1 cellular context compared by ENCODE assay signal in genomic region chr7:154676422-154677073, GRCh38.
TF ChIP-seq lines count a peak whose summit lies in the region.

No MANE protein-coding gene starts in this region.

TF ChIP-seq in K562, 482 proteins besides CTCF, POLR2A, EP300 and RAD21 (continued from another document and continues in another):
- TF ChIP-seq HINFP (tag; conservative IDR thresholded peaks at IDR 0.05; ENCODE audit: low read depth) (no peak), ZNF184 (CRISPR knock-in tag; IDR thresholded peaks at IDR 0.05) (no peak), ZNF212 (CRISPR knock-in tag; IDR thresholded peaks at IDR 0.05) (no peak; the same call in 1 of the 2 replicates), CBX2 (IDR thresholded peaks at IDR 0.05; ENCODE audit: insufficient read depth, low read length, poor library complexity, severe bottlenecking) (no peak), NFE2L1 (tag; IDR thresholded peaks at IDR 0.05; ENCODE audit: borderline replicate concordance, low read depth) (no peak), HCFC1 (IDR thresholded peaks at IDR 0.05; ENCODE audit: low read depth, low read length) (no peak), FOXA1 (IDR thresholded peaks at IDR 0.05; ENCODE audit: borderline replicate concordance) (no peak), ZNF644 (tag; IDR thresholded peaks at IDR 0.05; ENCODE audit: low read depth) (no peak), ZNF431 (CRISPR knock-in tag; IDR thresholded peaks at IDR 0.05) (no peak), TRIM24 (IDR thresholded peaks at IDR 0.05) (peak; percentile 83 to 90), ZNF561 (CRISPR knock-in tag; conservative IDR thresholded peaks at IDR 0.05) (no peak), MBD2 (IDR thresholded peaks at IDR 0.05; ENCODE audit: borderline replicate concordance, low read depth) (peak; percentile 70), FOXK1 (CRISPR knock-in tag; IDR thresholded peaks at IDR 0.05; ENCODE audit: borderline replicate concordance) (peak; percentile 74; the same call in 1 of the 2 replicates), TAF15 (IDR thresholded peaks at IDR 0.05; ENCODE audit: low read depth, low read length) (no peak), ZBTB8A (IDR thresholded peaks at IDR 0.05; ENCODE audit: partially characterized antibody) (no peak), NFIC (IDR thresholded peaks at IDR 0.05) (peak; percentile 82), RFX1 (IDR thresholded peaks at IDR 0.05) (no peak), ZBTB12 (CRISPR knock-in tag; IDR thresholded peaks at IDR 0.05) (no peak), ZNF780A (CRISPR knock-in tag; IDR thresholded peaks at IDR 0.05) (no peak), DLX4 (CRISPR knock-in tag; IDR thresholded peaks at IDR 0.05) (no peak), ZNF76 (CRISPR knock-in tag; IDR thresholded peaks at IDR 0.05; ENCODE audit: borderline replicate concordance) (no peak), NFXL1 (CRISPR knock-in tag; IDR thresholded peaks at IDR 0.05) (no peak), SMAD1 (IDR thresholded peaks at IDR 0.05; ENCODE audit: low read depth, low read length, partially characterized antibody) (no peak), TEAD1 (CRISPR knock-in tag; IDR thresholded peaks at IDR 0.05) (no peak; a peak in 2 of 4 replicates), BMI1 (IDR thresholded peaks at IDR 0.05; ENCODE audit: low read length) (no peak), ZNF699 (CRISPR knock-in tag; IDR thresholded peaks at IDR 0.05; ENCODE audit: insufficient replicate concordance) (no peak), ZEB2 (IDR thresholded peaks at IDR 0.05) (peak; percentile 92), ZFX (CRISPR knock-in tag; IDR thresholded peaks at IDR 0.05) (peak; percentile 33; the same call in 1 of the 2 replicates), RCOR1 (IDR thresholded peaks at IDR 0.05; ENCODE audit: borderline replicate concordance in 1 of 2, low read depth in 2 of 2, low read length in 2 of 2) (peak in 1 of 2 experiments; percentile 3; a peak in 1 of 4 replicates), SFPQ (IDR thresholded peaks at IDR 0.05; ENCODE audit: low read depth, low read length) (no peak), ZNF165 (CRISPR knock-in tag; IDR thresholded peaks at IDR 0.05; ENCODE audit: borderline replicate concordance) (peak; percentile 84; the same call in 1 of the 2 replicates), MCM7 (IDR thresholded peaks at IDR 0.05) (no peak), HES1 (IDR thresholded peaks at IDR 0.05; ENCODE audit: low read depth) (no peak), RBFOX2 (IDR thresholded peaks at IDR 0.05; ENCODE audit: low read depth, low read length) (peak; percentile 71), SMAD4 (CRISPR knock-in tag; conservative IDR thresholded peaks at IDR 0.05) (peak; percentile 79; the same call in 1 of the 2 replicates), GATAD2B (IDR thresholded peaks at IDR 0.05; ENCODE audit: borderline replicate concordance) (peak; percentile 51; the same call in 1 of the 2 replicates), TEAD4 (IDR thresholded peaks at IDR 0.05; ENCODE audit: low read length) (peak; percentile 92), TEAD4 (CRISPR knock-in tag; IDR thresholded peaks at IDR 0.05; ENCODE audit: borderline replicate concordance) (no peak), ATF2 (CRISPR knock-in tag; IDR thresholded peaks at IDR 0.05) (no peak), ZNF316 (IDR thresholded peaks at IDR 0.05) (no peak), MEF2D (tag; conservative IDR thresholded peaks at IDR 0.05; ENCODE audit: low read depth) (peak; percentile 80), THRB (CRISPR knock-in tag; conservative IDR thresholded peaks at IDR 0.05) (0 out of 2 replicates have a peak, but pooled peaks have one; percentile 48), RBM34 (IDR thresholded peaks at IDR 0.05; ENCODE audit: borderline replicate concordance, insufficient read depth, low read length) (no peak), ZFP1 (CRISPR knock-in tag; IDR thresholded peaks at IDR 0.05) (no peak), TOE1 (IDR thresholded peaks at IDR 0.05; ENCODE audit: borderline replicate concordance) (peak; percentile 93), TOE1 (CRISPR knock-in tag; IDR thresholded peaks at IDR 0.05; ENCODE audit: borderline replicate concordance, low read depth) (no peak)
- TF ChIP-seq, protein P1, sequence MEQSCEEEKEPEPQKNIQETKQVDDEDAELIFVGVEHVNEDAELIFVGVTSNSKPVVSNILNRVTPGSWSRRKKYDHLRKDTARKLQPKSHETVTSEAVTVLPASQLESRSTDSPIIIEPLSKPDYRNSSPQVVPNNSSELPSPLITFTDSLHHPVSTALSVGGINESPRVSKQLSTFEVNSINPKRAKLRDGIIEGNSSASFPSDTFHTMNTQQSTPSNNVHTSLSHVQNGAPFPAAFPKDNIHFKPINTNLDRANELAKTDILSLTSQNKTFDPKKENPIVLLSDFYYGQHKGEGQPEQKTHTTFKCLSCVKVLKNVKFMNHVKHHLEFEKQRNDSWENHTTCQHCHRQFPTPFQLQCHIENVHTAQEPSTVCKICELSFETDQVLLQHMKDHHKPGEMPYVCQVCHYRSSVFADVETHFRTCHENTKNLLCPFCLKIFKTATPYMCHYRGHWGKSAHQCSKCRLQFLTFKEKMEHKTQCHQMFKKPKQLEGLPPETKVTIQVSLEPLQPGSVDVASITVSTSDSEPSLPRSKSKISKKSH (CRISPR knock-in tag; IDR thresholded peaks at IDR 0.05), result no peak
- TF ChIP-seq, protein P2, sequence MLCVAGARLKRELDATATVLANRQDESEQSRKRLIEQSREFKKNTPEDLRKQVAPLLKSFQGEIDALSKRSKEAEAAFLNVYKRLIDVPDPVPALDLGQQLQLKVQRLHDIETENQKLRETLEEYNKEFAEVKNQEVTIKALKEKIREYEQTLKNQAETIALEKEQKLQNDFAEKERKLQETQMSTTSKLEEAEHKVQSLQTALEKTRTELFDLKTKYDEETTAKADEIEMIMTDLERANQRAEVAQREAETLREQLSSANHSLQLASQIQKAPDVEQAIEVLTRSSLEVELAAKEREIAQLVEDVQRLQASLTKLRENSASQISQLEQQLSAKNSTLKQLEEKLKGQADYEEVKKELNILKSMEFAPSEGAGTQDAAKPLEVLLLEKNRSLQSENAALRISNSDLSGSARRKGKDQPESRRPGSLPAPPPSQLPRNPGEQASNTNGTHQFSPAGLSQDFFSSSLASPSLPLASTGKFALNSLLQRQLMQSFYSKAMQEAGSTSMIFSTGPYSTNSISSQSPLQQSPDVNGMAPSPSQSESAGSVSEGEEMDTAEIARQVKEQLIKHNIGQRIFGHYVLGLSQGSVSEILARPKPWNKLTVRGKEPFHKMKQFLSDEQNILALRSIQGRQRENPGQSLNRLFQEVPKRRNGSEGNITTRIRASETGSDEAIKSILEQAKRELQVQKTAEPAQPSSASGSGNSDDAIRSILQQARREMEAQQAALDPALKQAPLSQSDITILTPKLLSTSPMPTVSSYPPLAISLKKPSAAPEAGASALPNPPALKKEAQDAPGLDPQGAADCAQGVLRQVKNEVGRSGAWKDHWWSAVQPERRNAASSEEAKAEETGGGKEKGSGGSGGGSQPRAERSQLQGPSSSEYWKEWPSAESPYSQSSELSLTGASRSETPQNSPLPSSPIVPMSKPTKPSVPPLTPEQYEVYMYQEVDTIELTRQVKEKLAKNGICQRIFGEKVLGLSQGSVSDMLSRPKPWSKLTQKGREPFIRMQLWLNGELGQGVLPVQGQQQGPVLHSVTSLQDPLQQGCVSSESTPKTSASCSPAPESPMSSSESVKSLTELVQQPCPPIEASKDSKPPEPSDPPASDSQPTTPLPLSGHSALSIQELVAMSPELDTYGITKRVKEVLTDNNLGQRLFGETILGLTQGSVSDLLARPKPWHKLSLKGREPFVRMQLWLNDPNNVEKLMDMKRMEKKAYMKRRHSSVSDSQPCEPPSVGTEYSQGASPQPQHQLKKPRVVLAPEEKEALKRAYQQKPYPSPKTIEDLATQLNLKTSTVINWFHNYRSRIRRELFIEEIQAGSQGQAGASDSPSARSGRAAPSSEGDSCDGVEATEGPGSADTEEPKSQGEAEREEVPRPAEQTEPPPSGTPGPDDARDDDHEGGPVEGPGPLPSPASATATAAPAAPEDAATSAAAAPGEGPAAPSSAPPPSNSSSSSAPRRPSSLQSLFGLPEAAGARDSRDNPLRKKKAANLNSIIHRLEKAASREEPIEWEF (CRISPR knock-in tag; IDR thresholded peaks at IDR 0.05), result 0 out of 2 replicates have a peak, but pooled peaks have one; percentile 28
- TF ChIP-seq, protein P3, sequence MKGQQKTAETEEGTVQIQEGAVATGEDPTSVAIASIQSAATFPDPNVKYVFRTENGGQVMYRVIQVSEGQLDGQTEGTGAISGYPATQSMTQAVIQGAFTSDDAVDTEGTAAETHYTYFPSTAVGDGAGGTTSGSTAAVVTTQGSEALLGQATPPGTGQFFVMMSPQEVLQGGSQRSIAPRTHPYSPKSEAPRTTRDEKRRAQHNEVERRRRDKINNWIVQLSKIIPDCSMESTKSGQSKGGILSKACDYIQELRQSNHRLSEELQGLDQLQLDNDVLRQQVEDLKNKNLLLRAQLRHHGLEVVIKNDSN (CRISPR knock-in tag; IDR thresholded peaks at IDR 0.05), result peak; percentile 92
- TF ChIP-seq, protein P4, sequence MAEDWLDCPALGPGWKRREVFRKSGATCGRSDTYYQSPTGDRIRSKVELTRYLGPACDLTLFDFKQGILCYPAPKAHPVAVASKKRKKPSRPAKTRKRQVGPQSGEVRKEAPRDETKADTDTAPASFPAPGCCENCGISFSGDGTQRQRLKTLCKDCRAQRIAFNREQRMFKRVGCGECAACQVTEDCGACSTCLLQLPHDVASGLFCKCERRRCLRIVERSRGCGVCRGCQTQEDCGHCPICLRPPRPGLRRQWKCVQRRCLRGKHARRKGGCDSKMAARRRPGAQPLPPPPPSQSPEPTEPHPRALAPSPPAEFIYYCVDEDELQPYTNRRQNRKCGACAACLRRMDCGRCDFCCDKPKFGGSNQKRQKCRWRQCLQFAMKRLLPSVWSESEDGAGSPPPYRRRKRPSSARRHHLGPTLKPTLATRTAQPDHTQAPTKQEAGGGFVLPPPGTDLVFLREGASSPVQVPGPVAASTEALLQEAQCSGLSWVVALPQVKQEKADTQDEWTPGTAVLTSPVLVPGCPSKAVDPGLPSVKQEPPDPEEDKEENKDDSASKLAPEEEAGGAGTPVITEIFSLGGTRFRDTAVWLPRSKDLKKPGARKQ (CRISPR knock-in tag; IDR thresholded peaks at IDR 0.05), result no peak
